Comparison of ENCODE assay signal across 1 cellular context in the genomic region with DNA sequence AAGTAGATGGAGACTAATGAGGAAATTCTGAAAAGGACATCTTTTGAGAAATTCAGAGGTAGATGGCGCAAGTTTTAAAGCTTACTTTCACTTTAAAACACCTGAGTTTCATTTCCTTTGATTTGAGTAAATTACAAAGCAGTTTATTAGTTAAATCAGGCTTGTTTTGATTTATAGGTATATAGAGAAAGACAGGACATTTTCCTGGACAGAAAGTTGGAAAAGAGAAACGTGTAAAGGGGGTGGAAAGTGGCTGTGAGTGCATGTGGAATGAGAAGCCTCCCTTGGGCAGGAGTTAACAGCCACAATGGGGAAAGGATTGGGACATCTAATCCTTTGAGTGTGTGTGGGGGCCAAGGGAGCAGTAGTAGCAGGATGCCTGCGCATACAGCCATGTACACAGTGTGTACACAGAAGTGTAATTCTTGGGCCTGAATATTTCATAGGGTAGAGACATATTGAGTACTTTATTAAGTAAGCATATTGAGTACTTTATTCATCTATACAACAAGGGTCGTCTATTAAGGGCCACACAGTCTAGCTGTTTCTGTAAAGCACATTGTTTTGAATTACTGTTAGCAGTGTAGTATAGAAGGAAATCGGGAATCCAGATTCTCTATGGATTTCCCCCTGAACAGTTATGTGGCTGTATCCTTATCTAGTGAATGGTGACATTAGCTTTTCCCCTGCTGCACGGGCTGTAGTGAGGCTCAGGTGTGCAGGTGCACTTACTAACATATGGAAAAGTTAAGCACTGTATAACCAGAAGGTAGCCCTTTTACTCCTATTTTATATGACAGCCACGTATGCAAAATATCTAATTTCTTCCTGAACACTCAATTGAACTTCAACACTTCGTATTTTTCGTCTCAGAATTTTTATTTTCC.
TF ChIP-seq lines count a peak whose summit lies in the region.

No MANE protein-coding gene starts in this region.

TF ChIP-seq in WTC11, 78 proteins besides CTCF, POLR2A, EP300 and RAD21 (continued from another document):
- TF ChIP-seq, protein P1, sequence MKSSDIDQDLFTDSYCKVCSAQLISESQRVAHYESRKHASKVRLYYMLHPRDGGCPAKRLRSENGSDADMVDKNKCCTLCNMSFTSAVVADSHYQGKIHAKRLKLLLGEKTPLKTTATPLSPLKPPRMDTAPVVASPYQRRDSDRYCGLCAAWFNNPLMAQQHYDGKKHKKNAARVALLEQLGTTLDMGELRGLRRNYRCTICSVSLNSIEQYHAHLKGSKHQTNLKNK (CRISPR knock-in tag; IDR thresholded peaks at IDR 0.05), result no peak
- TF ChIP-seq ZNF138 (CRISPR knock-in tag; conservative IDR thresholded peaks at IDR 0.05) (no peak), NR2C2 (CRISPR knock-in tag; IDR thresholded peaks at IDR 0.05) (no peak), TEAD4 (CRISPR knock-in tag; IDR thresholded peaks at IDR 0.05) (no peak)
- TF ChIP-seq, protein P2, sequence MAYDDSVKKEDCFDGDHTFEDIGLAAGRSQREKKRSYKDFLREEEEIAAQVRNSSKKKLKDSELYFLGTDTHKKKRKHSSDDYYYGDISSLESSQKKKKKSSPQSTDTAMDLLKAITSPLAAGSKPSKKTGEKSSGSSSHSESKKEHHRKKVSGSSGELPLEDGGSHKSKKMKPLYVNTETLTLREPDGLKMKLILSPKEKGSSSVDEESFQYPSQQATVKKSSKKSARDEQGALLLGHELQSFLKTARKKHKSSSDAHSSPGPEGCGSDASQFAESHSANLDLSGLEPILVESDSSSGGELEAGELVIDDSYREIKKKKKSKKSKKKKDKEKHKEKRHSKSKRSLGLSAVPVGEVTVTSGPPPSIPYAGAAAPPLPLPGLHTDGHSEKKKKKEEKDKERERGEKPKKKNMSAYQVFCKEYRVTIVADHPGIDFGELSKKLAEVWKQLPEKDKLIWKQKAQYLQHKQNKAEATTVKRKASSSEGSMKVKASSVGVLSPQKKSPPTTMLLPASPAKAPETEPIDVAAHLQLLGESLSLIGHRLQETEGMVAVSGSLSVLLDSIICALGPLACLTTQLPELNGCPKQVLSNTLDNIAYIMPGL (CRISPR knock-in tag; IDR thresholded peaks at IDR 0.05), result no peak
